In the genomic region with DNA sequence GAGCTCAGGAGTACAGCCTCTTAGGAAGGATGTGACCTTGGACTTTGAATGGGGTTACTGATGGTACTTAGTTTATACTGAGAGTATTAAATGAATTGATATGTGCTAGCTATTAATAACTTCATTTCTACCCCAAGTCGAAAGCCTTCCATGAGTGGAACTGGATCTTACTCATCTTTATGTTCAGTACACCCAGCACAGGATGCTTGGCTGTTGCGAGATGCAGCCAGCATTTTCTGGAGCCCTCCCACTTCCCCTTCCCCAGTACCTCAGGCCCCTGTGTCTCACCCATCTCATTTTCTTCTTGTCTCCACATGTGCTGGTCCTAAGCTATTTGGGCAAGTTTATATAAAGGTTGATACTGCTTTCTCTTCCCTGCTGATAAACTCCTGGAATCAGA, we compare ENCODE assay signal across 11 cellular contexts. TPM values are rescaled to one million over a fixed set of nuclear protein-coding genes. Genes with fewer than 3 reads are reported as not detected.
A peak's percentile ranks its signal among the peaks of the same experiment; 100 is the strongest.
DNase-seq lines count a peak whose midpoint lies in the region; TF ChIP-seq lines count a peak whose summit lies in the region.
"Had no signal": no experiment of that assay in that cellular context is flagged by ENCODE, and none has a peak within 500 bp of the region (broad histone marks: within the 10 kb centered on the region; RNA-seq: fewer than 3 reads in every experiment).

No MANE protein-coding gene starts in this region.

- H3K9ac ChIP-seq in H9 (ENCODE audit: extremely low read depth, insufficient read length, low read length) = no peak overlapping the region

- H3K4me3 ChIP-seq in PC-9 (no peak overlapping the region), skin epidermis (no peak overlapping the region), HAP-1 (no peak overlapping the region)
- H3K4me3 ChIP-seq: smooth muscle cell had no signal

- H3F3A ChIP-seq in PC-9 (ENCODE audit: insufficient read depth, low read depth) = peaks cover 65% of the 10 kb centered on the region

- H3K79me2 ChIP-seq in PC-9 (ENCODE audit: low read depth) (peaks cover 96% of the 10 kb centered on the region), H9 (ENCODE audit: insufficient read depth, low read length) (0 out of 2 replicates have a peak, but pooled peaks cover 1% of the 10 kb centered on the region)

- H3K4me1 ChIP-seq in PC-9 (replicated peaks; ENCODE audit: insufficient read depth) = peaks cover 52% of the 10 kb centered on the region
- no peaks in the 10 kb centered on the region for H3K4me1 ChIP-seq in HAP-1
- no peaks in the 10 kb centered on the region for H3K4me1 ChIP-seq in H9 (ENCODE audit: insufficient read depth, low read length)

- no peak overlapping the region for H4K91ac ChIP-seq in H9 (ENCODE audit: insufficient read length, low read depth, low read length)

- H3K23ac ChIP-seq in H9 (ENCODE audit: insufficient read length, low read depth, low read length) = no peak overlapping the region

- H3K9me3 ChIP-seq in PC-9 (ENCODE audit: insufficient read depth, low read depth) = no peaks in the 10 kb centered on the region
- no peaks in the 10 kb centered on the region for H3K9me3 ChIP-seq in HAP-1
- H3K9me3 ChIP-seq in H9 (ENCODE audit: control insufficient read depth, low read depth, low read length) = no peaks in the 10 kb centered on the region

- CTCF ChIA-PET in activated CD4-positive, alpha-beta T cell treated with anti-CD3 and anti-CD28 coated beads, Interleukin-2, amount 10 ng/mL, durations not matched to agents 7 days and 5 days (lab: Charles Lee) = interaction anchor here (0.7 to 2.6 kb wide), 4 partner anchors 10 to 104 kb away, joined by 3 to 12 read pairs (median 6); no protein-coding TSS in a partner anchor
- CTCF ChIA-PET in PC-9 (lab: Charles Lee) = interaction anchor here (1.1 kb wide), 1 partner anchor 105 kb away, joined by 6 read pairs; no protein-coding TSS in a partner anchor

- H2AFZ ChIP-seq in PC-9 (no peak overlapping the region), H9 (ENCODE audit: low read length) (no peak overlapping the region)

- H3K27ac ChIP-seq in PC-9 = no peak overlapping the region; the same call in 1 of the 2 replicates
- H3K27ac ChIP-seq in skin epidermis = peak overlapping the region in 12 of 21 experiments; percentile 15 to 86 (median 60)
- H3K27ac ChIP-seq in H9 (ENCODE audit: insufficient read length, low read depth, low read length) = no peak overlapping the region

- peaks cover 77% of the 10 kb centered on the region for H3K36me3 ChIP-seq in PC-9 (ENCODE audit: low read depth)
- peaks cover 24% of the 10 kb centered on the region for H3K36me3 ChIP-seq in HAP-1 (replicated peaks)

- POLR2A ChIA-PET in activated CD4-positive, alpha-beta T cell treated with anti-CD3 and anti-CD28 coated beads, Interleukin-2, amount 10 ng/mL, durations not matched to agents 7 days and 5 days (lab: Charles Lee) = interaction anchor here (0.8 to 0.9 kb wide), 2 partner anchors 9 to 11 kb away, joined by 3 to 4 read pairs; no protein-coding TSS in a partner anchor
- POLR2A ChIA-PET in PC-9 (lab: Charles Lee; ENCODE audit: unreplicated experiment) = no interaction called here

- no TSS peak for BruUV-seq in PC-9 (replicated peaks; lab: Mats Ljungman, UMichigan)

- H2BK12ac ChIP-seq in H9 (ENCODE audit: insufficient read length, low read depth, low read length) = no peak overlapping the region

- H2BK120ac ChIP-seq in H9 (ENCODE audit: low read depth, low read length, poor library complexity, severe bottlenecking) = no peak overlapping the region

- peak overlapping the region; percentile 92 for H3K27ac Mint-ChIP-seq in activated CD4-positive, alpha-beta T cell treated with anti-CD3 and anti-CD28 coated beads, Interleukin-2, amount 10 ng/mL, durations not matched to agents 7 days and 5 days
- H3K27ac Mint-ChIP-seq in H9 = no peak overlapping the region; a peak in 1 of 7 replicates

- no peak overlapping the region for H4K5ac ChIP-seq in H9 (ENCODE audit: insufficient read length, low read depth, low read length)

- H3K4ac ChIP-seq in H9 (ENCODE audit: low read depth, low read length) = no peak overlapping the region

- H3K9me2 ChIP-seq in PC-9 (ENCODE audit: insufficient read depth) = no peaks in the 10 kb centered on the region

- no peak overlapping the region for H2BK15ac ChIP-seq in H9 (ENCODE audit: low read depth, low read length)

- H3K14ac ChIP-seq in H9 (ENCODE audit: insufficient read depth, low read length) = no peak overlapping the region

- no peaks in the 10 kb centered on the region for H3K9me3 Mint-ChIP-seq in activated CD4-positive, alpha-beta T cell treated with anti-CD3 and anti-CD28 coated beads, Interleukin-2, amount 10 ng/mL, durations not matched to agents 7 days and 5 days
- H3K9me3 Mint-ChIP-seq in H9 = no peaks in the 10 kb centered on the region

- H4K20me1 ChIP-seq in PC-9 (ENCODE audit: insufficient read depth) = peaks cover 45% of the 10 kb centered on the region
- no peaks in the 10 kb centered on the region for H4K20me1 ChIP-seq in H9 (ENCODE audit: control insufficient read depth, insufficient read depth, insufficient read length)

- WGBS in H9 (ENCODE audit: extremely low coverage, insufficient read length, low lambda C conversion rate) = no CpG with 5 or more reads among the region's 2 CpGs

- peak overlapping the region; percentile 69 for H3K4me3 Mint-ChIP-seq in activated CD4-positive, alpha-beta T cell treated with anti-CD3 and anti-CD28 coated beads, Interleukin-2, amount 10 ng/mL, durations not matched to agents 7 days and 5 days
- H3K4me3 Mint-ChIP-seq in H9 = no peak overlapping the region

- no peak overlapping the region for H3T11ph ChIP-seq in H9 (ENCODE audit: low read length)

- peaks cover 80% of the 10 kb centered on the region for H3K4me1 Mint-ChIP-seq in activated CD4-positive, alpha-beta T cell treated with anti-CD3 and anti-CD28 coated beads, Interleukin-2, amount 10 ng/mL, durations not matched to agents 7 days and 5 days
- peaks cover 5 to 12% of the 10 kb centered on the region in 2 experiments for H3K4me1 Mint-ChIP-seq in H9

- H3K4me2 ChIP-seq in PC-9 = peak overlapping the region; percentile 95; the same call in 1 of the 2 replicates
- H3K4me2 ChIP-seq in H9 (ENCODE audit: insufficient read depth, insufficient read length, low read length) = no peak overlapping the region
- H3K4me2 ChIP-seq: smooth muscle cell had no signal

- no peak overlapping the region for H3K18ac ChIP-seq in H9 (ENCODE audit: insufficient read length, low read depth, low read length)

- no peak overlapping the region for H2BK5ac ChIP-seq in H9 (ENCODE audit: insufficient read length, low read length)

- no peaks in the 10 kb centered on the region for H3K27me3 ChIP-seq in PC-9 (ENCODE audit: insufficient read depth, low read depth)
- H3K27me3 ChIP-seq in HAP-1 (ENCODE audit: low read depth) = no peaks in the 10 kb centered on the region
- no peaks in the 10 kb centered on the region for H3K27me3 ChIP-seq in H9 (ENCODE audit: insufficient read depth, low read length)

- no peak overlapping the region for H3K56ac ChIP-seq in H9 (ENCODE audit: insufficient read length, low read depth, low read length)

- no peaks in the 10 kb centered on the region for H3K79me1 ChIP-seq in H9 (ENCODE audit: insufficient read depth, low read depth, low read length, poor library complexity, severe bottlenecking)

- no peaks in the 10 kb centered on the region for H3K23me2 ChIP-seq in H9 (ENCODE audit: insufficient read length, low read depth, low read length, poor library complexity, severe bottlenecking)

- DNase-seq in activated CD4-positive, alpha-beta T cell treated with anti-CD3 and anti-CD28 coated beads, Interleukin-2, amount 10 ng/mL, durations not matched to agents 7 days and 5 days = peak; percentile 37
- no peak for DNase-seq in activated CD4-positive, alpha-beta T cell treated with anti-CD3 and anti-CD28 coated beads, Interleukin-2, amount 50 U/mL, for 48 hours
- DNase-seq in PC-9 (peak in 1 of 2 experiments; percentile 32), dermis blood vessel endothelial cell (peak; percentile 32), HAP-1 (ENCODE audit: low spot score in 2 of 2) (no peak), H9 (no peak), SKM-1 treated with dmso at 0.1 percent for 144 hours (lab: John Stamatoyannopoulos, UW; ENCODE audit: unreplicated experiment) (no peak)
- DNase-seq: NCI-H187 treated with DMSO at 0.1 percent for 48 hours, PC-3 had no signal

- H3K27me3 Mint-ChIP-seq in activated CD4-positive, alpha-beta T cell treated with anti-CD3 and anti-CD28 coated beads, Interleukin-2, amount 10 ng/mL, durations not matched to agents 7 days and 5 days = no peaks in the 10 kb centered on the region
- no peaks in the 10 kb centered on the region; the same call in none of the 2 replicates for H3K27me3 Mint-ChIP-seq in H9 (ENCODE audit: low read depth)

- H3K36me3 Mint-ChIP-seq in activated CD4-positive, alpha-beta T cell treated with anti-CD3 and anti-CD28 coated beads, Interleukin-2, amount 10 ng/mL, durations not matched to agents 7 days and 5 days (ENCODE audit: low read depth) = peaks cover 80% of the 10 kb centered on the region
- peaks cover 24 to 79% (median 76%) of the 10 kb centered on the region in 3 experiments; a peak in 6 of 7 replicates for H3K36me3 Mint-ChIP-seq in H9 (ENCODE audit: insufficient read depth in 1 of 3, low read depth in 3 of 3)

- H2AK5ac ChIP-seq in H9 (ENCODE audit: insufficient read length, low read length) = no peak overlapping the region

- no peak overlapping the region for H4K8ac ChIP-seq in H9 (replicated peaks; ENCODE audit: insufficient read length, low read depth, low read length)

- intact Hi-C loops in PC-9 (cut with micrococcal nuclease; ENCODE audit: unreplicated experiment) = no loop called here

- no peak overlapping the region for H2BK20ac ChIP-seq in H9 (ENCODE audit: low read depth, low read length, poor library complexity, severe bottlenecking)

- in situ Hi-C loops in HAP-1 (cut with MboI; ENCODE audit: low sequenced_read_pairs) = loop anchor here (25.0 kb wide), 1 partner anchor 109 kb away; a partner anchor contains a TSS

- TF ChIP-seq CTCF in PC-9 (conservative IDR thresholded peaks at IDR 0.05) (no peak), H9 (conservative IDR thresholded peaks at IDR 0.05) (no peak)

RNA-seq across cellular contexts. Expression of a gene that starts 7.2 kb away (rescaled TPM):
- 100 to 1,000 TPM; 100 to 114 TPM for total RNA-seq in activated CD4-positive, alpha-beta T cell treated with anti-CD3 and anti-CD28 coated beads, Interleukin-2, amount 10 ng/mL, durations not matched to agents 7 days and 5 days
- 119 and 185 TPM in 2 replicates for total RNA-seq in PC-9 (2021)
- total RNA-seq in dermis blood vessel endothelial cell = 13.2 and 30.3 TPM in 2 replicates
- 34.2 and 36.4 TPM in 2 replicates for total RNA-seq in H9 (2021)

Comparison
In these comparisons a context has a peak if more than half of its experiments do, and no peak if none do; other contexts are left out.
1. DNase-seq: peak in activated CD4-positive, alpha-beta T cell treated with anti-CD3 and anti-CD28 coated beads, Interleukin-2, amount 10 ng/mL, durations not matched to agents 7 days and 5 days (single experiment) and dermis blood vessel endothelial cell (single experiment); none in activated CD4-positive, alpha-beta T cell treated with anti-CD3 and anti-CD28 coated beads, Interleukin-2, amount 50 U/mL, for 48 hours (0 of 2), HAP-1 (0 of 2), H9 (single experiment) and SKM-1 treated with dmso at 0.1 percent for 144 hours (single experiment).
2. H3K27ac ChIP-seq: peak in skin epidermis (12 of 21); none in PC-9 (single experiment) and H9 (single experiment).